Comparison of ENCODE assay signal across 8 cellular contexts in genomic region chr6:31114540-31114876, GRCh38. TPM values are rescaled to one million over a fixed set of nuclear protein-coding genes. Genes with fewer than 3 reads are reported as not detected.
DNase-seq lines count a peak whose midpoint lies in the region; ATAC-seq and TF ChIP-seq lines count a peak whose summit lies in the region.

Gene PSORS1C1, plus strand, starts transcription at chr6:31114800. Its CDS starts 14,833 bp downstream, at chr6:31129633.

- H3K4me3 Mint-ChIP-seq in nephron (peak within 1 kb of the TSS in 1 of 3 experiments; percentile 36), glutamatergic neuron (ENCODE audit: unreplicated experiment) (no peak within 1 kb of the TSS)

- in situ Hi-C loops in ACHN (cut with HindIII; ENCODE audit: low pct_ligation_motif_present, low pct_unique_long_range_greater_than_20kb, low sequenced_read_pairs) = no loop called here

- H3K36me3 Mint-ChIP-seq in nephron (ENCODE audit: low read depth) (no peaks in the 10 kb centered on the region), glutamatergic neuron (ENCODE audit: unreplicated experiment) (no peaks in the 10 kb centered on the region)

- DNase-seq in ACHN (peak; percentile 91), fibroblast of gingiva (ENCODE audit: low read depth) (peak; percentile 86), glutamatergic neuron (no peak), NCI-H1105 treated with DMSO at 0.1 percent for 48 hours (lab: John Stamatoyannopoulos, UW) (no peak), NCI-H2029 treated with DMSO at 0.1 percent for 48 hours (lab: John Stamatoyannopoulos, UW) (no peak)

- no peak for TF ChIP-seq CTCF in nephron (IDR thresholded peaks at IDR 0.05; ENCODE audit: unreplicated experiment in 3 of 3)
- no peak for TF ChIP-seq CTCF in glutamatergic neuron (IDR thresholded peaks at IDR 0.05; ENCODE audit: partially characterized antibody, unreplicated experiment)

- H3K27me3 Mint-ChIP-seq in nephron (ENCODE audit: low read depth) (peaks cover 35% of the 10 kb centered on the region), glutamatergic neuron (ENCODE audit: unreplicated experiment) (peaks cover 7% of the 10 kb centered on the region)

- ATAC-seq in HG03354 (IDR thresholded peaks at IDR 0.05; ENCODE audit: poor library complexity, severe bottlenecking, unreplicated experiment) = no peak

- H3K4me1 Mint-ChIP-seq in nephron = peaks cover 46% of the 10 kb centered on the region
- no peaks in the 10 kb centered on the region for H3K4me1 Mint-ChIP-seq in glutamatergic neuron (ENCODE audit: low read depth, unreplicated experiment)

- peak within 1 kb of the TSS in 2 of 3 experiments; percentile 87 to 93 for H3K27ac Mint-ChIP-seq in nephron
- no peak within 1 kb of the TSS for H3K27ac Mint-ChIP-seq in glutamatergic neuron (ENCODE audit: unreplicated experiment)

- H3K9me3 Mint-ChIP-seq in nephron (no peaks in the 10 kb centered on the region), glutamatergic neuron (ENCODE audit: unreplicated experiment) (peaks cover 2% of the 10 kb centered on the region)

TF ChIP-seq in PFSK-1, 5 proteins besides CTCF, POLR2A, EP300 and RAD21:
- TF ChIP-seq SIN3A (IDR thresholded peaks at IDR 0.05; ENCODE audit: borderline replicate concordance, insufficient read depth, low read length) (0 out of 2 replicates have a peak, but pooled peaks have one; percentile 8), REST (IDR thresholded peaks at IDR 0.05; ENCODE audit: insufficient read depth in 1 of 2, low read depth in 2 of 2, low read length in 2 of 2) (no peak)

RNA-seq across cellular contexts. Expression of gene PSORS1C1, which starts in this region (rescaled TPM):
- polyA plus RNA-seq in PFSK-1 (2012; ENCODE audit: insufficient read length, low read depth) = 4.0 TPM
- not detected for total RNA-seq in glutamatergic neuron (ENCODE audit: unreplicated experiment)

Comparison
In these comparisons a context has a peak if more than half of its experiments do, and no peak if none do; other contexts are left out.
1. DNase-seq: peak in ACHN (single experiment) and fibroblast of gingiva (single experiment); none in glutamatergic neuron (single experiment), NCI-H1105 treated with DMSO at 0.1 percent for 48 hours (single experiment) and NCI-H2029 treated with DMSO at 0.1 percent for 48 hours (single experiment).